Comparison of ENCODE assay signal across 8 cellular contexts in the genomic region with DNA sequence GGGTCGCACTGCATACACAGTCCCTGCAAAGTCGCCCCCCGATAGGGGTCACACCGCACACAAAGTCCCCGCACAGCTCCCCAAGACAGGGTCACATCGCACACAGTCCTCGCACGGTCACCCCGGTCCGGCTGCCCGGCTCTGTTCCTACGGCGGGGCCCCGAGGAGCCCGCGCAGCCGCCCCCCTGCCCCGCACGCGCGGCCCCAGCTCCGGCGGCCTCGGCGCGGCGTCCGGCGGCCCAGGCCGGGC. TPM values are rescaled to one million over a fixed set of nuclear protein-coding genes. Genes with fewer than 3 reads are reported as not detected.
DNase-seq lines count a peak whose midpoint lies in the region; ATAC-seq and TF ChIP-seq lines count a peak whose summit lies in the region.

No MANE protein-coding gene starts in this region.

- peaks cover 0 to 23% (median 0%) of the 10 kb centered on the region in 3 donors for H3K36me3 Mint-ChIP-seq in CD8-positive, alpha-beta memory T cell

- peaks cover 40 to 51% (median 46%) of the 10 kb centered on the region in 3 donors for H3K4me1 Mint-ChIP-seq in CD8-positive, alpha-beta memory T cell

- H3K27ac Mint-ChIP-seq in CD8-positive, alpha-beta memory T cell = peak overlapping the region; percentile 95 to 99 (median 98)

- H3K27me3 ChIP-seq in CD8-positive, alpha-beta memory T cell (ENCODE audit: insufficient read depth, low read length, poor library complexity, severe bottlenecking) = no peaks in the 10 kb centered on the region

- peak overlapping the region; percentile 69 for H3K27ac ChIP-seq in CD8-positive, alpha-beta memory T cell (ENCODE audit: low read depth, low read length)
- peak overlapping the region; percentile 63 for H3K27ac ChIP-seq in caudate nucleus (ENCODE audit: low read depth, low read length)

- no peak for DNase-seq in CD8-positive, alpha-beta memory T cell
- DNase-seq in HK-2 (ENCODE audit: unreplicated experiment) = peak; percentile 30
- DNase-seq in caudate nucleus (lab: John Stamatoyannopoulos, UW) = peak in 2 of 61 donors; percentile 51 to 64
- peak in 1 of 3 donors; percentile 70 for DNase-seq in mucosa of descending colon
- no peak for DNase-seq in GM13977 (ENCODE audit: low spot score)
- no peak for DNase-seq in hippocampal formation (lab: John Stamatoyannopoulos, UW)
- no peak for DNase-seq in activated CD4-positive, alpha-beta T cell treated with anti-CD3 and anti-CD28 coated beads, Interleukin-2, amount 50 U/mL, for 4 hours

- CTCF ChIA-PET in CD8-positive, alpha-beta memory T cell (lab: Charles Lee) = interaction anchor here (0.7 to 1.4 kb wide), 3 partner anchors 9 to 54 kb away, joined by 3 to 4 read pairs (median 3); no protein-coding TSS in a partner anchor

- H3K9me3 Mint-ChIP-seq in CD8-positive, alpha-beta memory T cell = no peaks in the 10 kb centered on the region

- ATAC-seq in mucosa of descending colon = no peak
- ATAC-seq in GM21390 (IDR thresholded peaks at IDR 0.05; ENCODE audit: unreplicated experiment) = no peak

- H3K4me3 ChIP-seq in CD8-positive, alpha-beta memory T cell (ENCODE audit: low read length) = peak overlapping the region; percentile 95
- H3K4me3 ChIP-seq in mucosa of descending colon = peak overlapping the region; percentile 26

- H3K4me3 Mint-ChIP-seq in CD8-positive, alpha-beta memory T cell = peak overlapping the region; percentile 94 to 99 (median 99)

- in situ Hi-C loops in GM13977 (cut with MboI; ENCODE audit: low pct_unique_long_range_greater_than_20kb, low sequenced_read_pairs, unreplicated experiment) = loop anchor here (25.0 kb wide), 1 partner anchor 230 kb away; a partner anchor contains a TSS

- peaks cover 30% of the 10 kb centered on the region for H3K4me1 ChIP-seq in CD8-positive, alpha-beta memory T cell (ENCODE audit: insufficient read depth, low read length)
- H3K4me1 ChIP-seq in mucosa of descending colon (ENCODE audit: low read depth) = peaks cover 32% of the 10 kb centered on the region

- peaks cover 4% of the 10 kb centered on the region for H3K36me3 ChIP-seq in CD8-positive, alpha-beta memory T cell (ENCODE audit: insufficient read depth, low read length)
- no peaks in the 10 kb centered on the region for H3K36me3 ChIP-seq in mucosa of descending colon (ENCODE audit: low read depth)

- H3K9me3 ChIP-seq in CD8-positive, alpha-beta memory T cell (ENCODE audit: low read length) = no peaks in the 10 kb centered on the region
- H3K9me3 ChIP-seq in mucosa of descending colon = no peaks in the 10 kb centered on the region

- no peak for TF ChIP-seq CTCF in mucosa of descending colon (IDR thresholded peaks at IDR 0.05)
- TF ChIP-seq CTCF in GM13977 (IDR thresholded peaks at IDR 0.05; ENCODE audit: extremely low read depth, insufficient read depth, missing control alignments) = no peak

- POLR2A ChIA-PET in CD8-positive, alpha-beta memory T cell (lab: Charles Lee) = interaction anchor here (0.6 to 1.4 kb wide), 7 partner anchors 14 to 296 kb away, joined by 3 to 12 read pairs (median 4); a partner anchor contains a TSS

- intact Hi-C loops in mucosa of descending colon (cut with DNase I, micrococcal nuclease) = loop anchor here in 1 of 2 donors (10.0 kb wide), 1 partner anchor 52 kb away; no protein-coding TSS in a partner anchor

- peaks cover 0 to 5% of the 10 kb centered on the region in 2 donors for H3K27me3 Mint-ChIP-seq in CD8-positive, alpha-beta memory T cell

RNA-seq across cellular contexts. Expression of a gene that starts 0.3 kb away (rescaled TPM):
- 10 to 100 TPM; 38.4 to 42.4 TPM for total RNA-seq in CD8-positive, alpha-beta memory T cell
- polyA plus RNA-seq in CD8-positive, alpha-beta memory T cell = 12.0 TPM
- total RNA-seq in mucosa of descending colon = 10 to 100 TPM; 23.9 to 49.5 (median 25.6) TPM

RNA-seq across cellular contexts. Expression of a gene that starts 22.8 kb away (rescaled TPM):
- not detected for total RNA-seq in CD8-positive, alpha-beta memory T cell
- not detected for polyA plus RNA-seq in CD8-positive, alpha-beta memory T cell
- 1 to 10 TPM in 2 of 3 donors, under 1 TPM in 1; 0.79 to 4.8 (median 3.0) TPM for total RNA-seq in mucosa of descending colon
